Comparison of ENCODE assay signal across 8 cellular contexts in genomic region chr14:68627868-68628604, GRCh38.
DNase-seq lines count a peak whose midpoint lies in the region; ATAC-seq and TF ChIP-seq lines count a peak whose summit lies in the region.

No MANE protein-coding gene starts in this region.

- no peak for TF ChIP-seq CTCF in WTC11 (IDR thresholded peaks at IDR 0.05)
- no peak for TF ChIP-seq CTCF in right lobe of liver (IDR thresholded peaks at IDR 0.05)

- H3K4me3 Mint-ChIP-seq in WTC11 = peak overlapping the region; percentile 66

- POLR2A ChIA-PET in WTC11 (lab: Charles Lee) = interaction anchor here (0.6 to 1.3 kb wide), 3 partner anchors 12 to 318 kb away, joined by 3 to 7 read pairs (median 3); partner anchors contain the start of gene ZFP36L1

- no peaks in the 10 kb centered on the region for H3K36me3 Mint-ChIP-seq in WTC11

- CTCF ChIA-PET in WTC11 (lab: Charles Lee) = interaction anchor here (0.6 to 2.8 kb wide), 12 partner anchors 11 to 684 kb away, joined by 3 to 10 read pairs (median 4); no protein-coding TSS in a partner anchor

- H3K36me3 ChIP-seq in right lobe of liver = no peaks in the 10 kb centered on the region

- TF ChIP-seq POLR2A in right lobe of liver (IDR thresholded peaks at IDR 0.05) = peak; percentile 39

- H3K4me1 Mint-ChIP-seq in WTC11 = peaks cover 34% of the 10 kb centered on the region

- no peaks in the 10 kb centered on the region for H3K9me3 Mint-ChIP-seq in WTC11

- H3K4me3 ChIP-seq in right lobe of liver = peak overlapping the region; percentile 8 to 49 (median 32)

- DNase-seq in COLO668 (lab: John Stamatoyannopoulos, UW; ENCODE audit: unreplicated experiment) (peak; percentile 86), WTC11 (ENCODE audit: low spot score) (peak; percentile 88), caudate nucleus (lab: John Stamatoyannopoulos, UW) (peak in 57 of 61 donors; percentile 29 to 89 (median 77)), right lobe of liver (peak; percentile 73 to 86 (median 86))
- DNase-seq in stimulated activated CD4-positive, alpha-beta T cell treated with anti-CD3 and anti-CD28 coated beads, TNF-alpha, amount 100 ng/mL, for 4 hours (ENCODE audit: low read depth in 3 of 3) = peak; percentile 40 to 48 (median 43)

- H3K27ac ChIP-seq in caudate nucleus (ENCODE audit: low read depth, low read length) (peak overlapping the region; percentile 96), right lobe of liver (peak overlapping the region; percentile 77 to 97 (median 92))

- H3K9me3 ChIP-seq in right lobe of liver = no peaks in the 10 kb centered on the region

- H3K27ac Mint-ChIP-seq in WTC11 = peak overlapping the region; percentile 91; the same call in 1 of the 2 replicates

- intact Hi-C loops in right lobe of liver (cut with DNase I) = loop anchor here in 1 of 2 donors (5.0 kb wide), 1 partner anchor 61 kb away; no protein-coding TSS in a partner anchor

- H3K4me1 ChIP-seq in right lobe of liver = peaks cover 0 to 53% (median 25%) of the 10 kb centered on the region in 4 donors

- peak; percentile 89 for ATAC-seq in WTC11
- peak; percentile 31 to 65 (median 60) for ATAC-seq in right lobe of liver
- ATAC-seq in GM18867 (IDR thresholded peaks at IDR 0.05; ENCODE audit: unreplicated experiment) = no peak
- ATAC-seq in HG03139 (IDR thresholded peaks at IDR 0.05; ENCODE audit: unreplicated experiment) = no peak
- no peak for ATAC-seq in GM18502 (IDR thresholded peaks at IDR 0.05; ENCODE audit: poor library complexity, unreplicated experiment)

- WGBS in right lobe of liver (ENCODE audit: insufficient coverage, low coverage, low lambda C conversion rate, missing lambda C conversion rate) = 52% methylated on average over 15 of the region's 37 CpGs

- no peaks in the 10 kb centered on the region for H3K27me3 ChIP-seq in right lobe of liver

- H3K27me3 Mint-ChIP-seq in WTC11 (ENCODE audit: low read depth) = peaks cover 6% of the 10 kb centered on the region; the same call in 1 of the 2 replicates

TF ChIP-seq in WTC11, 78 proteins besides CTCF, POLR2A, EP300 and RAD21:
- TF ChIP-seq MAX (CRISPR knock-in tag; IDR thresholded peaks at IDR 0.05) (no peak), NFATC4 (CRISPR knock-in tag; IDR thresholded peaks at IDR 0.05) (no peak), PRRX2 (CRISPR knock-in tag; IDR thresholded peaks at IDR 0.05) (no peak), ATF6 (CRISPR knock-in tag; IDR thresholded peaks at IDR 0.05) (no peak), SOX15 (CRISPR knock-in tag; IDR thresholded peaks at IDR 0.05) (no peak), MYBL2 (CRISPR knock-in tag; IDR thresholded peaks at IDR 0.05) (0 out of 2 replicates have a peak, but pooled peaks have one; percentile 33), GRHL2 (CRISPR knock-in tag; IDR thresholded peaks at IDR 0.05; ENCODE audit: insufficient replicate concordance, severe bottlenecking) (no peak), TEAD4 (CRISPR knock-in tag; IDR thresholded peaks at IDR 0.05) (no peak), NR1H2 (CRISPR knock-in tag; IDR thresholded peaks at IDR 0.05) (no peak), ELF4 (CRISPR knock-in tag; IDR thresholded peaks at IDR 0.05; ENCODE audit: low read depth) (no peak), SMAD4 (CRISPR knock-in tag; IDR thresholded peaks at IDR 0.05) (no peak), CREM (CRISPR knock-in tag; IDR thresholded peaks at IDR 0.05) (0 out of 2 replicates have a peak, but pooled peaks have one; percentile 26), NFYB (CRISPR knock-in tag; conservative IDR thresholded peaks at IDR 0.05; ENCODE audit: low read depth) (no peak), NFE2L1 (CRISPR knock-in tag; IDR thresholded peaks at IDR 0.05) (no peak), PREB (CRISPR knock-in tag; IDR thresholded peaks at IDR 0.05; ENCODE audit: borderline replicate concordance) (no peak), ZNF232 (CRISPR knock-in tag; IDR thresholded peaks at IDR 0.05) (no peak)
- TF ChIP-seq, protein P1, sequence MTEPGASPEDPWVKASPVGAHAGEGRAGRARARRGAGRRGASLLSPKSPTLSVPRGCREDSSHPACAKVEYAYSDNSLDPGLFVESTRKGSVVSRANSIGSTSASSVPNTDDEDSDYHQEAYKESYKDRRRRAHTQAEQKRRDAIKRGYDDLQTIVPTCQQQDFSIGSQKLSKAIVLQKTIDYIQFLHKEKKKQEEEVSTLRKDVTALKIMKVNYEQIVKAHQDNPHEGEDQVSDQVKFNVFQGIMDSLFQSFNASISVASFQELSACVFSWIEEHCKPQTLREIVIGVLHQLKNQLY (CRISPR knock-in tag; IDR thresholded peaks at IDR 0.05) = no peak
- TF ChIP-seq, protein P2, sequence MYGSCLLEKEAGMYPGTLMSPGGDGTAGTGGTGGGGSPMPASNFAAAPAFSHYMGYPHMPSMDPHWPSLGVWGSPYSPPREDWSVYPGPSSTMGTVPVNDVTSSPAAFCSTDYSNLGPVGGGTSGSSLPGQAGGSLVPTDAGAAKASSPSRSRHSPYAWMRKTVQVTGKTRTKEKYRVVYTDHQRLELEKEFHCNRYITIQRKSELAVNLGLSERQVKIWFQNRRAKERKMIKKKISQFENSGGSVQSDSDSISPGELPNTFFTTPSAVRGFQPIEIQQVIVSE (CRISPR knock-in tag; IDR thresholded peaks at IDR 0.05; ENCODE audit: borderline replicate concordance) = no peak

Comparison
In these comparisons a context has a peak if more than half of its experiments do, and no peak if none do; other contexts are left out.
1. ATAC-seq: peak in WTC11 (single experiment) and right lobe of liver (4 of 4); none in GM18867 (single experiment), HG03139 (single experiment) and GM18502 (single experiment).
2. Peak in every context shown above with its lines, with median percentiles within 50 percentile points of each other: DNase-seq.